ENCODE assay signal across 1 cellular context in genomic region chr1:156126043-156126700, GRCh38.
A peak's percentile ranks its signal among the peaks of the same experiment; 100 is the strongest.
TF ChIP-seq lines count a peak whose summit lies in the region.

No MANE protein-coding gene starts in this region.

TF ChIP-seq in GM12878, 131 proteins besides CTCF, POLR2A, EP300 and RAD21 (continued from another document):
- TF ChIP-seq TCF7 (IDR thresholded peaks at IDR 0.05; ENCODE audit: borderline replicate concordance) (no peak), HDAC2 (IDR thresholded peaks at IDR 0.05) (no peak), EED (IDR thresholded peaks at IDR 0.05; ENCODE audit: low read depth) (peak; percentile 75), HDGF (IDR thresholded peaks at IDR 0.05) (0 out of 2 replicates have a peak, but pooled peaks have one; percentile 20), RFX5 (IDR thresholded peaks at IDR 0.05; ENCODE audit: low read depth, low read length) (no peak), ZNF687 (IDR thresholded peaks at IDR 0.05) (peak; percentile 27; the same call in 1 of the 2 replicates), CHD2 (IDR thresholded peaks at IDR 0.05; ENCODE audit: borderline replicate concordance, low read depth, low read length) (no peak), MEF2B (IDR thresholded peaks at IDR 0.05; ENCODE audit: partially characterized antibody, poor library complexity, severe bottlenecking) (peak; percentile 77), FOXM1 (IDR thresholded peaks at IDR 0.05; ENCODE audit: low read depth, low read length) (no peak), IKZF2 (IDR thresholded peaks at IDR 0.05) (peak; percentile 47 to 49; a peak in 3 of 4 replicates), JUND (IDR thresholded peaks at IDR 0.05; ENCODE audit: low read depth, low read length) (no peak), TCF12 (IDR thresholded peaks at IDR 0.05; ENCODE audit: low read depth, low read length) (0 out of 2 replicates have a peak, but pooled peaks have one; percentile 20), SKIL (IDR thresholded peaks at IDR 0.05; ENCODE audit: low read depth, poor library complexity, severe bottlenecking) (peak; percentile 24), BMI1 (IDR thresholded peaks at IDR 0.05; ENCODE audit: borderline replicate concordance) (peak; percentile 82), PKNOX1 (IDR thresholded peaks at IDR 0.05) (peak; percentile 28; the same call in 1 of the 2 replicates), USF2 (IDR thresholded peaks at IDR 0.05; ENCODE audit: borderline replicate concordance, low read depth, low read length) (no peak), CBX3 (IDR thresholded peaks at IDR 0.05; ENCODE audit: borderline replicate concordance, low read depth) (no peak), CREB1 (IDR thresholded peaks at IDR 0.05; ENCODE audit: low read depth) (no peak), MEF2A (IDR thresholded peaks at IDR 0.05; ENCODE audit: insufficient read depth, low read depth, low read length) (0 out of 2 replicates have a peak, but pooled peaks have one; percentile 55), ZBTB40 (IDR thresholded peaks at IDR 0.05; ENCODE audit: borderline replicate concordance) (peak; percentile 64; the same call in 1 of the 2 replicates), RELB (IDR thresholded peaks at IDR 0.05; ENCODE audit: low read depth) (peak; percentile 35; the same call in 1 of the 2 replicates), PAX5 (IDR thresholded peaks at IDR 0.05; ENCODE audit: borderline replicate concordance, low read depth, low read length) (no peak; the same call in 1 of the 2 replicates), GATAD2B (conservative IDR thresholded peaks at IDR 0.05; ENCODE audit: low read depth) (peak; percentile 47; the same call in 1 of the 2 replicates), POLR2AphosphoS2 (IDR thresholded peaks at IDR 0.05; ENCODE audit: low read depth, low read length) (no peak), SRF (IDR thresholded peaks at IDR 0.05; ENCODE audit: low read depth in 2 of 2, low read length in 2 of 2) (0 out of 4 replicates have a peak, but pooled peaks of 1 of the 2 experiments have one; percentile 37), CBFB (IDR thresholded peaks at IDR 0.05; ENCODE audit: low read depth) (0 out of 2 replicates have a peak, but pooled peaks have one; percentile 42), POLR2AphosphoS5 (IDR thresholded peaks at IDR 0.05; ENCODE audit: low read length) (peak; percentile 44; the same call in 1 of the 2 replicates), DPF2 (IDR thresholded peaks at IDR 0.05) (peak; percentile 47; the same call in 1 of the 2 replicates), SMAD5 (IDR thresholded peaks at IDR 0.05; ENCODE audit: low read depth) (0 out of 2 replicates have a peak, but pooled peaks have one; percentile 52)
